ENCODE assay signal across 31 cellular contexts in the genomic region with DNA sequence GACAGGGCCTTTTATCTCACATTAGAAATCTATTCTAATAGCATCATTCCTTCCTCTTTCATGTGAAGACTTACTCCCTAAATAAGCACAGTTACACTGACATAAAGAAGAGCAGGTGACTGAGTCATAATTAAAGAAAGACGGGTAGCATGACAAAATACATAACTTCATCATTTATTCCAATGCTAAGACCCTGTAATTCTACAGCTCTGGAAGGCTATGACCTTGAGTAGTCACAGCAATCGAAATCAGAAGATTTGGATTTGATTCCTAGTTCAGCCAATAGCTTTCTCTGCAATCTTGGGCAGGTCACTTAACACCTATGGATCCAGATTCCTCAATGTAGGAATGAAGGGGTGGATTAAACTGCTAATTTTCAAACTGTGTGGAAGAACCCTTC.
"Had no signal": no experiment of that assay in that cellular context is flagged by ENCODE, and none has a peak within 500 bp of the region (broad histone marks: within the 10 kb centered on the region; RNA-seq: fewer than 3 reads in every experiment).

No MANE protein-coding gene starts in this region.

- H3K4me1 ChIP-seq: neural progenitor cell, parathyroid adenoma, psoas muscle, suprapubic skin, tibial artery, upper lobe of left lung, vagina had no signal

- H3K27ac ChIP-seq: neural progenitor cell, ovary, parathyroid adenoma, psoas muscle, skin epidermis, spleen, suprapubic skin, testis, tibial artery, upper lobe of left lung, vagina had no signal

- H3K79me2 ChIP-seq: parathyroid adenoma had no signal

- H3K9me3 ChIP-seq: ovary, psoas muscle, spleen, suprapubic skin, testis, tibial artery, upper lobe of left lung, vagina had no signal

- H3K9ac ChIP-seq: neural progenitor cell, parathyroid adenoma had no signal

- H3K4me2 ChIP-seq: neural progenitor cell, smooth muscle cell had no signal

- ATAC-seq: naive thymus-derived CD4-positive, alpha-beta T cell; natural killer cell; psoas muscle; right cardiac atrium; sciatic nerve; stimulated activated memory B cell treated with anti-CD40 and anti-IgM and Interleukin-4, amounts not matched to agents 10 μg/mL and 1 μg/mL and 100 μg/mL, for 72 hours had no signal

- DNase-seq: naive thymus-derived CD4-positive, alpha-beta T cell; natural killer cell; occipital lobe; ovary; posterior cingulate gyrus; psoas muscle; right cardiac atrium; spleen; stimulated activated CD4-positive, alpha-beta T cell treated with anti-CD3 and anti-CD28 coated beads, Interleukin-12 subunit alpha, Interleukin-12 subunit beta, amount 100 ng/mL, for 4 hours; stimulated activated CD4-positive, alpha-beta T cell treated with anti-CD3 and anti-CD28 coated beads, Interleukin-1b, Interleukin-23, amount 100 ng/mL, for 48 hours; stimulated activated CD4-positive, alpha-beta T cell treated with anti-CD3 and anti-CD28 coated beads, Interleukin-4, amount 100 ng/mL, for 1 hour; stimulated activated CD4-positive, alpha-beta T cell treated with anti-CD3 and anti-CD28 coated beads, Interleukin-4, amount 100 ng/mL, for 4 hours; stimulated activated CD8-positive, alpha-beta memory T cell treated with anti-CD3 and anti-CD28 coated beads, Interleukin-4, amount 100 ng/mL, for 48 hours; stimulated activated naive CD4-positive, alpha-beta T cell; substantia nigra; testis; tibial artery; trophoblast cell; upper lobe of left lung had no signal

- H3K9me3 Mint-ChIP-seq: naive thymus-derived CD4-positive, alpha-beta T cell; natural killer cell; nephron; stimulated activated memory B cell treated with anti-CD40 and anti-IgM and Interleukin-4, amounts not matched to agents 10 μg/mL and 1 μg/mL and 100 μg/mL, for 72 hours; stimulated activated naive CD8-positive, alpha-beta T cell treated with anti-CD3 and anti-CD28 coated beads, Interleukin-15, Interleukin-2, amounts not matched to agents 100 ng/mL and 50 ng/mL, for 24 hours had no signal

- H3K4me3 Mint-ChIP-seq: naive thymus-derived CD4-positive, alpha-beta T cell; natural killer cell; nephron; neural progenitor cell; stimulated activated memory B cell treated with anti-CD40 and anti-IgM and Interleukin-4, amounts not matched to agents 10 μg/mL and 1 μg/mL and 100 μg/mL, for 72 hours; stimulated activated naive CD8-positive, alpha-beta T cell treated with anti-CD3 and anti-CD28 coated beads, Interleukin-15, Interleukin-2, amounts not matched to agents 100 ng/mL and 50 ng/mL, for 24 hours had no signal

- H3K27me3 Mint-ChIP-seq: naive thymus-derived CD4-positive, alpha-beta T cell; progenitor cell of endocrine pancreas; stimulated activated memory B cell treated with anti-CD40 and anti-IgM and Interleukin-4, amounts not matched to agents 10 μg/mL and 1 μg/mL and 100 μg/mL, for 72 hours; stimulated activated naive CD8-positive, alpha-beta T cell treated with anti-CD3 and anti-CD28 coated beads, Interleukin-15, Interleukin-2, amounts not matched to agents 100 ng/mL and 50 ng/mL, for 24 hours had no signal

- H3K27ac Mint-ChIP-seq: natural killer cell; nephron; neural progenitor cell; progenitor cell of endocrine pancreas; stimulated activated memory B cell treated with anti-CD40 and anti-IgM and Interleukin-4, amounts not matched to agents 10 μg/mL and 1 μg/mL and 100 μg/mL, for 72 hours; stimulated activated naive CD8-positive, alpha-beta T cell treated with anti-CD3 and anti-CD28 coated beads, Interleukin-15, Interleukin-2, amounts not matched to agents 100 ng/mL and 50 ng/mL, for 24 hours had no signal

- FAIRE-seq: urothelium cell line had no signal

- H2AFZ ChIP-seq: neural progenitor cell, parathyroid adenoma had no signal

- H3K4me1 Mint-ChIP-seq: nephron, neural progenitor cell had no signal

- H3K27me3 ChIP-seq: neural progenitor cell, ovary, spleen, suprapubic skin, testis, tibial artery, upper lobe of left lung, vagina had no signal

- H3K4me3 ChIP-seq: neural progenitor cell, ovary, psoas muscle, skin epidermis, smooth muscle cell, spleen, suprapubic skin, testis, tibial artery, upper lobe of left lung, vagina had no signal

- H3K36me3 ChIP-seq: neural progenitor cell, ovary had no signal
